15 cellular contexts compared by ENCODE assay signal in genomic region chr6:120405947-120406346, GRCh38.
DNase-seq lines count a peak whose midpoint lies in the region; ATAC-seq and TF ChIP-seq lines count a peak whose summit lies in the region.
"Had no signal": no experiment of that assay in that cellular context is flagged by ENCODE, and none has a peak within 500 bp of the region (broad histone marks: within the 10 kb centered on the region; RNA-seq: fewer than 3 reads in every experiment).

No MANE protein-coding gene starts in this region.

- in situ Hi-C loops in astrocyte of the cerebellum (cut with HindIII; ENCODE audit: low sequenced_read_pairs), result no loop called here

- DNase-seq in NCI-H1417 (lab: John Stamatoyannopoulos, UW) (peak in 2 of 3 experiments; percentile 1 to 31), NCI-H1417 treated with DMSO at 0.1 percent for 48 hours (lab: John Stamatoyannopoulos, UW) (no peak), Kasumi-1 (lab: John Stamatoyannopoulos, UW) (peak; percentile 10 to 21), astrocyte of the cerebellum (ENCODE audit: low read depth) (no peak), left kidney (ENCODE audit: low read depth, low spot score) (peak; percentile 18), kidney glomerular epithelial cell (lab: John Stamatoyannopoulos, UW) (no peak), AG08396 (ENCODE audit: low spot score) (no peak)
- DNase-seq: activated naive CD4-positive, alpha-beta T cell treated with anti-CD3 and anti-CD28 coated beads, Interleukin-2, amount 10 ng/mL, durations not matched to agents 7 days and 5 days; left cardiac atrium; SHP77 treated with DMSO at 0.1 percent for 48 hours had no signal

- H3K4me3 ChIP-seq in astrocyte of the cerebellum (ENCODE audit: low read depth, low read length), result no peak overlapping the region
- H3K4me3 ChIP-seq: A549, cardiac muscle cell, prostate gland, suprapubic skin had no signal

- peak; percentile 34 for TF ChIP-seq CTCF in astrocyte of the cerebellum (IDR thresholded peaks at IDR 0.05; ENCODE audit: low read depth, low read length, missing control alignments)

- ATAC-seq in GM21576 (IDR thresholded peaks at IDR 0.05; ENCODE audit: unreplicated experiment), result no peak
- ATAC-seq: A549, left cardiac atrium had no signal

Comparison
In these comparisons a context has a peak if more than half of its experiments do, and no peak if none do; other contexts are left out.
1. DNase-seq: peak in NCI-H1417 (2 of 3), Kasumi-1 (2 of 2) and left kidney (single experiment); none in NCI-H1417 treated with DMSO at 0.1 percent for 48 hours (single experiment), astrocyte of the cerebellum (single experiment), kidney glomerular epithelial cell (single experiment) and AG08396 (single experiment).